ENCODE assay signal across 10 cellular contexts in genomic region chr3:152320201-152320617, GRCh38. TPM values are rescaled to one million over a fixed set of nuclear protein-coding genes. Genes with fewer than 3 reads are reported as not detected.
A peak's percentile ranks its signal among the peaks of the same experiment; 100 is the strongest.
DNase-seq lines count a peak whose midpoint lies in the region; ATAC-seq and TF ChIP-seq lines count a peak whose summit lies in the region.
"Had no signal": no experiment of that assay in that cellular context is flagged by ENCODE, and none has a peak within 500 bp of the region (broad histone marks: within the 10 kb centered on the region; RNA-seq: fewer than 3 reads in every experiment).

No MANE protein-coding gene starts in this region.

- no peaks in the 10 kb centered on the region for H3K36me3 ChIP-seq in thoracic aorta

- no peaks in the 10 kb centered on the region for H3K27me3 ChIP-seq in right cardiac atrium (ENCODE audit: control insufficient read depth, insufficient read depth)
- no peaks in the 10 kb centered on the region for H3K27me3 ChIP-seq in thoracic aorta (replicated peaks; ENCODE audit: insufficient read depth)
- H3K27me3 ChIP-seq: neutrophil had no signal

- H3K4me3 ChIP-seq in right cardiac atrium (ENCODE audit: low read length) (no peak overlapping the region), thoracic aorta (peak overlapping the region; percentile 41)

- H3K4me1 Mint-ChIP-seq in activated CD8-positive, alpha-beta T cell treated with anti-CD3 and anti-CD28 coated beads for 36 hours (ENCODE audit: low read depth): peaks cover 82% of the 10 kb centered on the region
- peaks cover 74% of the 10 kb centered on the region for H3K4me1 Mint-ChIP-seq in activated CD8-positive, alpha-beta T cell treated with anti-CD3 and anti-CD28 coated beads, Interleukin-2, amount 10 ng/mL, durations not matched to agents 7 days and 5 days (ENCODE audit: low read depth)
- H3K4me1 Mint-ChIP-seq in activated B cell treated with CpG ODN at 0.5 μM for 24 hours: peaks cover 80% of the 10 kb centered on the region

- H3K36me3 Mint-ChIP-seq in activated CD8-positive, alpha-beta T cell treated with anti-CD3 and anti-CD28 coated beads for 36 hours (ENCODE audit: low read depth): peaks cover 38% of the 10 kb centered on the region
- peaks cover 63% of the 10 kb centered on the region for H3K36me3 Mint-ChIP-seq in activated CD8-positive, alpha-beta T cell treated with anti-CD3 and anti-CD28 coated beads, Interleukin-2, amount 10 ng/mL, durations not matched to agents 7 days and 5 days (ENCODE audit: low read depth)
- peaks cover 61% of the 10 kb centered on the region for H3K36me3 Mint-ChIP-seq in activated B cell treated with CpG ODN at 0.5 μM for 24 hours (ENCODE audit: low read depth)

- ATAC-seq in activated CD8-positive, alpha-beta T cell treated with anti-CD3 and anti-CD28 coated beads for 36 hours: no peak
- ATAC-seq in activated CD8-positive, alpha-beta T cell treated with anti-CD3 and anti-CD28 coated beads, Interleukin-2, amount 10 ng/mL, durations not matched to agents 7 days and 5 days: no peak
- ATAC-seq in activated B cell treated with CpG ODN at 0.5 μM for 24 hours (ENCODE audit: low read depth) (no peak), right cardiac atrium (peak; percentile 49 to 64), thoracic aorta (ENCODE audit: insufficient number of reproducible peaks, low FRiP score, low read depth) (no peak)
- ATAC-seq: esophagus mucosa had no signal

- POLR2A ChIA-PET in activated CD8-positive, alpha-beta T cell treated with anti-CD3 and anti-CD28 coated beads for 36 hours (lab: Charles Lee): interaction anchor here (0.9 kb wide), 1 partner anchor 12 kb away, joined by 3 read pairs; no protein-coding TSS in a partner anchor
- POLR2A ChIA-PET in activated CD8-positive, alpha-beta T cell treated with anti-CD3 and anti-CD28 coated beads, Interleukin-2, amount 10 ng/mL, durations not matched to agents 7 days and 5 days (lab: Charles Lee): no interaction called here
- POLR2A ChIA-PET in activated B cell treated with CpG ODN at 0.5 μM for 24 hours (lab: Charles Lee): interaction anchor here (0.8 to 1.1 kb wide), 2 partner anchors 51 to 276 kb away, joined by 3 read pairs; partner anchors contain the start of gene MBNL1

- WGBS in right cardiac atrium: 37% methylated on average over 1 of the region's 1 CpG

- H3K4me3 Mint-ChIP-seq in activated CD8-positive, alpha-beta T cell treated with anti-CD3 and anti-CD28 coated beads for 36 hours: no peak overlapping the region
- H3K4me3 Mint-ChIP-seq in activated CD8-positive, alpha-beta T cell treated with anti-CD3 and anti-CD28 coated beads, Interleukin-2, amount 10 ng/mL, durations not matched to agents 7 days and 5 days: no peak overlapping the region
- no peak overlapping the region for H3K4me3 Mint-ChIP-seq in activated B cell treated with CpG ODN at 0.5 μM for 24 hours

- peaks cover 3% of the 10 kb centered on the region for H3K9me3 Mint-ChIP-seq in activated CD8-positive, alpha-beta T cell treated with anti-CD3 and anti-CD28 coated beads for 36 hours
- H3K9me3 Mint-ChIP-seq in activated CD8-positive, alpha-beta T cell treated with anti-CD3 and anti-CD28 coated beads, Interleukin-2, amount 10 ng/mL, durations not matched to agents 7 days and 5 days (ENCODE audit: insufficient read depth): no peaks in the 10 kb centered on the region
- no peaks in the 10 kb centered on the region for H3K9me3 Mint-ChIP-seq in activated B cell treated with CpG ODN at 0.5 μM for 24 hours

- CTCF ChIA-PET in activated CD8-positive, alpha-beta T cell treated with anti-CD3 and anti-CD28 coated beads for 36 hours (lab: Charles Lee): interaction anchor here (0.9 to 1.2 kb wide), 2 partner anchors 9 to 20 kb away, joined by 3 read pairs; no protein-coding TSS in a partner anchor
- CTCF ChIA-PET in activated CD8-positive, alpha-beta T cell treated with anti-CD3 and anti-CD28 coated beads, Interleukin-2, amount 10 ng/mL, durations not matched to agents 7 days and 5 days (lab: Charles Lee): interaction anchor here (1.1 to 2.0 kb wide), 3 partner anchors 15 to 248 kb away, joined by 4 to 5 read pairs (median 4); no protein-coding TSS in a partner anchor
- CTCF ChIA-PET in activated B cell treated with CpG ODN at 0.5 μM for 24 hours (lab: Charles Lee): no interaction called here

- intact Hi-C loops in activated CD8-positive, alpha-beta T cell treated with anti-CD3 and anti-CD28 coated beads for 36 hours (cut with micrococcal nuclease): no loop called here
- intact Hi-C loops in activated B cell treated with CpG ODN at 0.5 μM for 24 hours (cut with micrococcal nuclease) (loop anchor here (2.0 kb wide), 2 partner anchors 13 to 15 kb away; no protein-coding TSS in a partner anchor), right cardiac atrium (cut with DNase I) (loop anchor here in 2 of 4 donors (10.0 kb wide), 2 partner anchors 45 to 55 kb away; partner anchors contain the start of gene MBNL1 (in 1 of the 2))

- H3K27ac ChIP-seq in right cardiac atrium (ENCODE audit: low read length): peak overlapping the region; percentile 56
- H3K27ac ChIP-seq in thoracic aorta: peak overlapping the region; percentile 75 to 84

- in situ Hi-C loops in GM13977 (cut with MboI; ENCODE audit: low pct_unique_long_range_greater_than_20kb, low sequenced_read_pairs, unreplicated experiment): no loop called here

- DNase-seq in activated CD8-positive, alpha-beta T cell treated with anti-CD3 and anti-CD28 coated beads for 36 hours: no peak
- DNase-seq in activated CD8-positive, alpha-beta T cell treated with anti-CD3 and anti-CD28 coated beads, Interleukin-2, amount 10 ng/mL, durations not matched to agents 7 days and 5 days: no peak
- DNase-seq in activated B cell treated with CpG ODN at 0.5 μM for 24 hours: no peak
- DNase-seq in right cardiac atrium: no peak
- no peak for DNase-seq in thoracic aorta (ENCODE audit: low spot score)
- DNase-seq in stimulated activated CD8-positive, alpha-beta memory T cell treated with anti-CD3 and anti-CD28 coated beads, Interleukin-4, amount 100 ng/mL, for 48 hours: no peak
- DNase-seq in GOT3 (lab: John Stamatoyannopoulos, UW): no peak
- DNase-seq in GM13977 (ENCODE audit: low spot score): no peak

- H3K27me3 Mint-ChIP-seq in activated CD8-positive, alpha-beta T cell treated with anti-CD3 and anti-CD28 coated beads for 36 hours: no peaks in the 10 kb centered on the region
- H3K27me3 Mint-ChIP-seq in activated CD8-positive, alpha-beta T cell treated with anti-CD3 and anti-CD28 coated beads, Interleukin-2, amount 10 ng/mL, durations not matched to agents 7 days and 5 days (ENCODE audit: low read depth): no peaks in the 10 kb centered on the region
- H3K27me3 Mint-ChIP-seq in activated B cell treated with CpG ODN at 0.5 μM for 24 hours: no peaks in the 10 kb centered on the region

- H3K27ac Mint-ChIP-seq in activated CD8-positive, alpha-beta T cell treated with anti-CD3 and anti-CD28 coated beads for 36 hours: peak overlapping the region; percentile 72
- H3K27ac Mint-ChIP-seq in activated CD8-positive, alpha-beta T cell treated with anti-CD3 and anti-CD28 coated beads, Interleukin-2, amount 10 ng/mL, durations not matched to agents 7 days and 5 days: no peak overlapping the region
- peak overlapping the region; percentile 1 for H3K27ac Mint-ChIP-seq in activated B cell treated with CpG ODN at 0.5 μM for 24 hours

- TF ChIP-seq CTCF in activated CD8-positive, alpha-beta T cell treated with anti-CD3 and anti-CD28 coated beads for 36 hours (IDR thresholded peaks at IDR 0.05): no peak
- TF ChIP-seq CTCF in activated B cell treated with CpG ODN at 0.5 μM for 24 hours (IDR thresholded peaks at IDR 0.05): no peak
- TF ChIP-seq CTCF in thoracic aorta (IDR thresholded peaks at IDR 0.05): no peak
- TF ChIP-seq CTCF in GM13977 (IDR thresholded peaks at IDR 0.05; ENCODE audit: extremely low read depth, insufficient read depth, missing control alignments): no peak

- no peaks in the 10 kb centered on the region for H3K9me3 ChIP-seq in right cardiac atrium (ENCODE audit: control insufficient read depth, low read length)
- H3K9me3 ChIP-seq in thoracic aorta: no peaks in the 10 kb centered on the region
- H3K9me3 ChIP-seq: neutrophil had no signal

- H3K4me1 ChIP-seq in right cardiac atrium (ENCODE audit: control insufficient read depth, insufficient read depth, low read length) (peaks cover 9% of the 10 kb centered on the region), thoracic aorta (ENCODE audit: control insufficient read depth in 1 of 2, low read depth in 2 of 2) (peaks cover 85 to 96% of the 10 kb centered on the region in 2 donors)

RNA-seq across cellular contexts. Expression of gene MBNL1, which starts 51.5 kb away (rescaled TPM):
- total RNA-seq in activated CD8-positive, alpha-beta T cell treated with anti-CD3 and anti-CD28 coated beads for 36 hours: 100 to 1,000 TPM; 341 to 360 TPM
- 100 to 1,000 TPM; 469 to 504 TPM for total RNA-seq in activated CD8-positive, alpha-beta T cell treated with anti-CD3 and anti-CD28 coated beads, Interleukin-2, amount 10 ng/mL, durations not matched to agents 7 days and 5 days
- total RNA-seq in activated B cell treated with CpG ODN at 0.5 μM for 24 hours (489 and 561 TPM in 2 replicates), right cardiac atrium (100 to 1,000 TPM; 142 to 160 (median 154) TPM), thoracic aorta (1,000 to 10,000 TPM in 1 of 2 donors, 100 to 1,000 TPM in 1; 783 to 1,062 TPM)
- 52.7 TPM for polyA plus RNA-seq in right cardiac atrium

Comparison
In these comparisons a context has a peak if more than half of its experiments do, and no peak if none do; other contexts are left out.
1. ATAC-seq: peak in right cardiac atrium (2 of 2); none in activated CD8-positive, alpha-beta T cell treated with anti-CD3 and anti-CD28 coated beads for 36 hours (single experiment), activated CD8-positive, alpha-beta T cell treated with anti-CD3 and anti-CD28 coated beads, Interleukin-2, amount 10 ng/mL, durations not matched to agents 7 days and 5 days (single experiment), activated B cell treated with CpG ODN at 0.5 μM for 24 hours (single experiment) and thoracic aorta (single experiment).